Comparison of ENCODE assay signal across 1 cellular context in the genomic region with DNA sequence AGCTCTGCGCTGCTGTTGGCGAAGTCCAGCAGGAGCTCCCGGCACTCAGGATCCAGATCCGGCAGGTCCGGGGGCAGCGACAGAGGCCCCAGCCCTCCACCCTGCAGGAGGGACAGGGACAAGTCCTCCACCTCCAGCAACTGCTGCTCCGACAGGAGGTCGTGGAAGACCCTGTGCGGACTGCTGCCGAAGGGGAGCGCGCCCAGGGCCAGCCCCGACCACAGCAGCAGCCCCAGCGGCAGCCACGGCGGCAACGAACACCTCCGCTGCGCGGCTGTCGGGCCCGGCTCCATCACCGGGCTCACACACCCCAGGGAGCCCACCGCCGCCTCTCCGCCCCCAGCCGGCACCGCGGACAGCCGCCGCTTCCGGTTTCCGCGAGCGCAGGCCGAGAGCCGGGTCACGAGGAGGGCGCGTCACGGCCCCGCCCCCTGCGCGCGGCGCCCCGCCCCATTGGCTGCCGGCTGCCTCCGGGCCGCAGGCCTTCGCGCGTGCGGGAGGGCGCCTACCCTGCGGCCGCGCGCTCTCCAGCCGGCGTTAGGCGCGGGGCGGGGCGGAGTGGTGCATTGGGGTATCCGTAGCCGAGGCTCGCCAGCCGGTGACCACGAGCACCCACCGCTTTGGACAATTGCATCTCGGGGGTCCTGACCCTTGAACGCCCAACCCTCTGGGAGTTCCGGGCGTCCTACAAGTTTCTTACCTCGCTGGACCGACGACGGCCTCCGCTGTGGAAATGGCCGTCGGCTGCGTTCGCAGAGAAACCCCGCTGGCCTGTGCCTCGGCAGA.
TF ChIP-seq lines count a peak whose summit lies in the region.

A gene with protein sequence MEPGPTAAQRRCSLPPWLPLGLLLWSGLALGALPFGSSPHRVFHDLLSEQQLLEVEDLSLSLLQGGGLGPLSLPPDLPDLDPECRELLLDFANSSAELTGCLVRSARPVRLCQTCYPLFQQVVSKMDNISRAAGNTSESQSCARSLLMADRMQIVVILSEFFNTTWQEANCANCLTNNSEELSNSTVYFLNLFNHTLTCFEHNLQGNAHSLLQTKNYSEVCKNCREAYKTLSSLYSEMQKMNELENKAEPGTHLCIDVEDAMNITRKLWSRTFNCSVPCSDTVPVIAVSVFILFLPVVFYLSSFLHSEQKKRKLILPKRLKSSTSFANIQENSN (minus strand): TSS at position 383 of the 786 bp plus-strand sequence. CDS start 90 bp downstream, at position 293.

TF ChIP-seq in HepG2, 621 proteins besides CTCF, POLR2A, EP300 and RAD21 (continued from another document and continues in another):
- TF ChIP-seq TSC22D2 (CRISPR knock-in tag; IDR thresholded peaks at IDR 0.05; ENCODE audit: borderline replicate concordance) (no peak), ZNF564 (CRISPR knock-in tag; IDR thresholded peaks at IDR 0.05) (no peak; the same call in 1 of the 2 replicates), PAF1 (CRISPR knock-in tag; IDR thresholded peaks at IDR 0.05) (no peak), ZFY (CRISPR knock-in tag; IDR thresholded peaks at IDR 0.05) (peak; percentile 96), SP5 (CRISPR knock-in tag; IDR thresholded peaks at IDR 0.05; ENCODE audit: borderline replicate concordance, low read depth) (no peak), ZNF572 (CRISPR knock-in tag; IDR thresholded peaks at IDR 0.05) (no peak), TBP (CRISPR knock-in tag; IDR thresholded peaks at IDR 0.05) (no peak), ZNF614 (CRISPR knock-in tag; IDR thresholded peaks at IDR 0.05; ENCODE audit: borderline replicate concordance) (0 out of 2 replicates have a peak, but pooled peaks have one; percentile 15), SALL1 (CRISPR knock-in tag; IDR thresholded peaks at IDR 0.05) (peak; percentile 88), ARHGAP35 (CRISPR knock-in tag; IDR thresholded peaks at IDR 0.05; ENCODE audit: borderline replicate concordance) (0 out of 2 replicates have a peak, but pooled peaks have one; percentile 0), SRY (CRISPR knock-in tag; IDR thresholded peaks at IDR 0.05) (peak; percentile 83; the same call in 1 of the 2 replicates), MYC (CRISPR knock-in tag; IDR thresholded peaks at IDR 0.05; ENCODE audit: borderline replicate concordance) (peak; percentile 73), ZFP1 (CRISPR knock-in tag; IDR thresholded peaks at IDR 0.05) (no peak), MEF2D (CRISPR knock-in tag; IDR thresholded peaks at IDR 0.05) (no peak), ZNF383 (CRISPR knock-in tag; IDR thresholded peaks at IDR 0.05; ENCODE audit: borderline replicate concordance) (0 out of 2 replicates have a peak, but pooled peaks have one; percentile 79), KDM5A (IDR thresholded peaks at IDR 0.05; ENCODE audit: borderline replicate concordance, low read length) (no peak), ZNF672 (CRISPR knock-in tag; IDR thresholded peaks at IDR 0.05) (0 out of 2 replicates have a peak, but pooled peaks have one; percentile 18), ZC3H13 (CRISPR knock-in tag; IDR thresholded peaks at IDR 0.05) (peak; percentile 56; the same call in 1 of the 2 replicates), EEA1 (CRISPR knock-in tag; IDR thresholded peaks at IDR 0.05; ENCODE audit: borderline replicate concordance) (no peak), MAZ (IDR thresholded peaks at IDR 0.05; ENCODE audit: borderline replicate concordance, low read depth, low read length) (no peak; the same call in 1 of the 2 replicates), MAZ (CRISPR knock-in tag; IDR thresholded peaks at IDR 0.05; ENCODE audit: low read depth) (peak; percentile 68; the same call in 1 of the 2 replicates), ZNF772 (CRISPR knock-in tag; IDR thresholded peaks at IDR 0.05) (no peak; the same call in 1 of the 2 replicates), FOXA1 (IDR thresholded peaks at IDR 0.05) (no peak), FOXA1 (CRISPR knock-in tag; IDR thresholded peaks at IDR 0.05) (no peak), ZNF605 (CRISPR knock-in tag; IDR thresholded peaks at IDR 0.05) (0 out of 2 replicates have a peak, but pooled peaks have one; percentile 16), ZMYM4 (CRISPR knock-in tag; IDR thresholded peaks at IDR 0.05) (peak; percentile 70), ZNF543 (CRISPR knock-in tag; IDR thresholded peaks at IDR 0.05) (no peak), ZNF550 (CRISPR knock-in tag; IDR thresholded peaks at IDR 0.05; ENCODE audit: borderline replicate concordance) (no peak), ZNF326 (CRISPR knock-in tag; IDR thresholded peaks at IDR 0.05; ENCODE audit: borderline replicate concordance) (no peak), ZNF446 (CRISPR knock-in tag; IDR thresholded peaks at IDR 0.05) (peak; percentile 94), ZNF343 (CRISPR knock-in tag; IDR thresholded peaks at IDR 0.05) (no peak), MAFF (IDR thresholded peaks at IDR 0.05; ENCODE audit: low read depth, low read length) (no peak), ZNF350 (CRISPR knock-in tag; IDR thresholded peaks at IDR 0.05; ENCODE audit: borderline replicate concordance, low read depth) (no peak), SIN3A (IDR thresholded peaks at IDR 0.05; ENCODE audit: borderline replicate concordance, low read depth, low read length) (peak; percentile 86; the same call in 1 of the 2 replicates), ZNF83 (CRISPR knock-in tag; IDR thresholded peaks at IDR 0.05; ENCODE audit: borderline replicate concordance) (peak; percentile 68; the same call in 1 of the 2 replicates), GABPB1 (CRISPR knock-in tag; IDR thresholded peaks at IDR 0.05) (peak; percentile 89), HMG20A (CRISPR knock-in tag; IDR thresholded peaks at IDR 0.05; ENCODE audit: borderline replicate concordance) (no peak), LCORL (IDR thresholded peaks at IDR 0.05) (no peak), LCORL (CRISPR knock-in tag; IDR thresholded peaks at IDR 0.05) (no peak), ZNF766 (CRISPR knock-in tag; IDR thresholded peaks at IDR 0.05; ENCODE audit: borderline replicate concordance) (peak; percentile 97)
- TF ChIP-seq, protein P1, sequence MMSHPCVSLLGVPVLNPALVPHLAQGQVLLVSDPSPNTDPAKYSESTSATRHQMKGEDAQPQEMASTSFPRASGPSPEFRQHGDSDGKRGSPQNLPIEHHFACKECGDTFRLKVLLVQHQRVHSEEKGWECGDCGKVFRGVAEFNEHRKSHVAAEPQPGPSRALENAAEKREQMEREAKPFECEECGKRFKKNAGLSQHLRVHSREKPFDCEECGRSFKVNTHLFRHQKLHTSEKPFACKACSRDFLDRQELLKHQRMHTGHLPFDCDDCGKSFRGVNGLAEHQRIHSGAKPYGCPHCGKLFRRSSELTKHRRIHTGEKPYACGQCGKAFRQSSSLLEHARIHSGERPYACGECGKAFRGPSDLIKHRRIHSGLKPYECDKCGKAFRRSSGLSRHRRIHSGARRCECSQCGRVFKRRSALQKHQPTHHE (CRISPR knock-in tag; IDR thresholded peaks at IDR 0.05; ENCODE audit: borderline replicate concordance): peak; percentile 24; the same call in 1 of the 2 replicates
- TF ChIP-seq, protein P2, sequence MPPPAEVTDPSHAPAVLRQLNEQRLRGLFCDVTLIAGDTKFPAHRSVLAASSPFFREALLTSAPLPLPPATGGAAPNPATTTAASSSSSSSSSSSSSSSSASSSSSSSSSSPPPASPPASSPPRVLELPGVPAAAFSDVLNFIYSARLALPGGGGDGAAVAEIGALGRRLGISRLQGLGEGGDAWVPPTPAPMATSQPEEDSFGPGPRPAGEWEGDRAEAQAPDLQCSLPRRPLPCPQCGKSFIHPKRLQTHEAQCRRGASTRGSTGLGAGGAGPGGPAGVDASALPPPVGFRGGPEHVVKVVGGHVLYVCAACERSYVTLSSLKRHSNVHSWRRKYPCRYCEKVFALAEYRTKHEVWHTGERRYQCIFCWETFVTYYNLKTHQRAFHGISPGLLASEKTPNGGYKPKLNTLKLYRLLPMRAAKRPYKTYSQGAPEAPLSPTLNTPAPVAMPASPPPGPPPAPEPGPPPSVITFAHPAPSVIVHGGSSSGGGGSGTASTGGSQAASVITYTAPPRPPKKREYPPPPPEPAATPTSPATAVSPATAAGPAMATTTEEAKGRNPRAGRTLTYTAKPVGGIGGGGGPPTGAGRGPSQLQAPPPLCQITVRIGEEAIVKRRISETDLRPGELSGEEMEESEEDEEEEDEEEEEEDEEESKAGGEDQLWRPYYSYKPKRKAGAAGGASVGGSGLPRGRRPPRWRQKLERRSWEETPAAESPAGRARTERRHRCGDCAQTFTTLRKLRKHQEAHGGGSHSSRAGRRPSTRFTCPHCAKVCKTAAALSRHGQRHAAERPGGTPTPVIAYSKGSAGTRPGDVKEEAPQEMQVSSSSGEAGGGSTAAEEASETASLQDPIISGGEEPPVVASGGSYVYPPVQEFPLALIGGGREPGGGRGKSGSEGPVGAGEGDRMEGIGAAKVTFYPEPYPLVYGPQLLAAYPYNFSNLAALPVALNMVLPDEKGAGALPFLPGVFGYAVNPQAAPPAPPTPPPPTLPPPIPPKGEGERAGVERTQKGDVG (CRISPR knock-in tag; IDR thresholded peaks at IDR 0.05; ENCODE audit: borderline replicate concordance): no peak
- TF ChIP-seq, protein P3, sequence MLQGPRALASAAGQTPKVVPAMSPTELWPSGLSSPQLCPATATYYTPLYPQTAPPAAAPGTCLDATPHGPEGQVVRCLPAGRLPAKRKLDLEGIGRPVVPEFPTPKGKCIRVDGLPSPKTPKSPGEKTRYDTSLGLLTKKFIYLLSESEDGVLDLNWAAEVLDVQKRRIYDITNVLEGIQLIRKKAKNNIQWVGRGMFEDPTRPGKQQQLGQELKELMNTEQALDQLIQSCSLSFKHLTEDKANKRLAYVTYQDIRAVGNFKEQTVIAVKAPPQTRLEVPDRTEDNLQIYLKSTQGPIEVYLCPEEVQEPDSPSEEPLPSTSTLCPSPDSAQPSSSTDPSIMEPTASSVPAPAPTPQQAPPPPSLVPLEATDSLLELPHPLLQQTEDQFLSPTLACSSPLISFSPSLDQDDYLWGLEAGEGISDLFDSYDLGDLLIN (CRISPR knock-in tag; IDR thresholded peaks at IDR 0.05; ENCODE audit: borderline replicate concordance): peak; percentile 75; the same call in 1 of the 2 replicates
- TF ChIP-seq, protein P4, sequence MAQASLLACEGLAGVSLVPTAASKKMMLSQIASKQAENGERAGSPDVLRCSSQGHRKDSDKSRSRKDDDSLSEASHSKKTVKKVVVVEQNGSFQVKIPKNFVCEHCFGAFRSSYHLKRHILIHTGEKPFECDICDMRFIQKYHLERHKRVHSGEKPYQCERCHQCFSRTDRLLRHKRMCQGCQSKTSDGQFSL (CRISPR knock-in tag; IDR thresholded peaks at IDR 0.05): no peak
- TF ChIP-seq, protein P5, sequence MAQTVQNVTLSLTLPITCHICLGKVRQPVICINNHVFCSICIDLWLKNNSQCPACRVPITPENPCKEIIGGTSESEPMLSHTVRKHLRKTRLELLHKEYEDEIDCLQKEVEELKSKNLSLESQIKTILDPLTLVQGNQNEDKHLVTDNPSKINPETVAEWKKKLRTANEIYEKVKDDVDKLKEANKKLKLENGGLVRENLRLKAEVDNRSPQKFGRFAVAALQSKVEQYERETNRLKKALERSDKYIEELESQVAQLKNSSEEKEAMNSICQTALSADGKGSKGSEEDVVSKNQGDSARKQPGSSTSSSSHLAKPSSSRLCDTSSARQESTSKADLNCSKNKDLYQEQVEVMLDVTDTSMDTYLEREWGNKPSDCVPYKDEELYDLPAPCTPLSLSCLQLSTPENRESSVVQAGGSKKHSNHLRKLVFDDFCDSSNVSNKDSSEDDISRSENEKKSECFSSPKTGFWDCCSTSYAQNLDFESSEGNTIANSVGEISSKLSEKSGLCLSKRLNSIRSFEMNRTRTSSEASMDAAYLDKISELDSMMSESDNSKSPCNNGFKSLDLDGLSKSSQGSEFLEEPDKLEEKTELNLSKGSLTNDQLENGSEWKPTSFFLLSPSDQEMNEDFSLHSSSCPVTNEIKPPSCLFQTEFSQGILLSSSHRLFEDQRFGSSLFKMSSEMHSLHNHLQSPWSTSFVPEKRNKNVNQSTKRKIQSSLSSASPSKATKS (CRISPR knock-in tag; IDR thresholded peaks at IDR 0.05): peak; percentile 33; the same call in 1 of the 2 replicates
- TF ChIP-seq, protein P6, sequence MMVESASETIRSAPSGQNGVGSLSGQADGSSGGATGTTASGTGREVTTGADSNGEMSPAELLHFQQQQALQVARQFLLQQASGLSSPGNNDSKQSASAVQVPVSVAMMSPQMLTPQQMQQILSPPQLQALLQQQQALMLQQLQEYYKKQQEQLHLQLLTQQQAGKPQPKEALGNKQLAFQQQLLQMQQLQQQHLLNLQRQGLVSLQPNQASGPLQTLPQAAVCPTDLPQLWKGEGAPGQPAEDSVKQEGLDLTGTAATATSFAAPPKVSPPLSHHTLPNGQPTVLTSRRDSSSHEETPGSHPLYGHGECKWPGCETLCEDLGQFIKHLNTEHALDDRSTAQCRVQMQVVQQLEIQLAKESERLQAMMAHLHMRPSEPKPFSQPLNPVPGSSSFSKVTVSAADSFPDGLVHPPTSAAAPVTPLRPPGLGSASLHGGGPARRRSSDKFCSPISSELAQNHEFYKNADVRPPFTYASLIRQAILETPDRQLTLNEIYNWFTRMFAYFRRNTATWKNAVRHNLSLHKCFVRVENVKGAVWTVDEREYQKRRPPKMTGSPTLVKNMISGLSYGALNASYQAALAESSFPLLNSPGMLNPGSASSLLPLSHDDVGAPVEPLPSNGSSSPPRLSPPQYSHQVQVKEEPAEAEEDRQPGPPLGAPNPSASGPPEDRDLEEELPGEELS (CRISPR knock-in tag; IDR thresholded peaks at IDR 0.05): no peak; the same call in 1 of the 2 replicates
- TF ChIP-seq, protein P7, sequence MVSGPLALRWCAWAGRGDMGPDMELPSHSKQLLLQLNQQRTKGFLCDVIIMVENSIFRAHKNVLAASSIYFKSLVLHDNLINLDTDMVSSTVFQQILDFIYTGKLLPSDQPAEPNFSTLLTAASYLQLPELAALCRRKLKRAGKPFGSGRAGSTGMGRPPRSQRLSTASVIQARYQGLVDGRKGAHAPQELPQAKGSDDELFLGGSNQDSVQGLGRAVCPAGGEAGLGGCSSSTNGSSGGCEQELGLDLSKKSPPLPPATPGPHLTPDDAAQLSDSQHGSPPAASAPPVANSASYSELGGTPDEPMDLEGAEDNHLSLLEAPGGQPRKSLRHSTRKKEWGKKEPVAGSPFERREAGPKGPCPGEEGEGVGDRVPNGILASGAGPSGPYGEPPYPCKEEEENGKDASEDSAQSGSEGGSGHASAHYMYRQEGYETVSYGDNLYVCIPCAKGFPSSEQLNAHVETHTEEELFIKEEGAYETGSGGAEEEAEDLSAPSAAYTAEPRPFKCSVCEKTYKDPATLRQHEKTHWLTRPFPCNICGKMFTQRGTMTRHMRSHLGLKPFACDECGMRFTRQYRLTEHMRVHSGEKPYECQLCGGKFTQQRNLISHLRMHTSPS (CRISPR knock-in tag; IDR thresholded peaks at IDR 0.05; ENCODE audit: low read depth): no peak
- TF ChIP-seq, protein P8, sequence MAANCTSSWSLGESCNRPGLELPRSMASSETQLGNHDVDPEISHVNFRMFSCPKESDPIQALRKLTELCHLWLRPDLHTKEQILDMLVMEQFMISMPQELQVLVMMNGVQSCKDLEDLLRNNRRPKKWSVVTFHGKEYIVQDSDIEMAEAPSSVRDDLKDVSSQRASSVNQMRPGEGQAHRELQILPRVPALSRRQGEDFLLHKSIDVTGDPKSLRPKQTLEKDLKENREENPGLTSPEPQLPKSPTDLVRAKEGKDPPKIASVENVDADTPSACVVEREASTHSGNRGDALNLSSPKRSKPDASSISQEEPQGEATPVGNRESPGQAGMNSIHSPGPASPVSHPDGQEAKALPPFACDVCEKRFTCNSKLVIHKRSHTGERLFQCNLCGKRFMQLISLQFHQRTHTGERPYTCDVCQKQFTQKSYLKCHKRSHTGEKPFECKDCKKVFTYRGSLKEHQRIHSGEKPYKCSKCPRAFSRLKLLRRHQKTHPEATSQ (CRISPR knock-in tag; IDR thresholded peaks at IDR 0.05; ENCODE audit: borderline replicate concordance): peak; percentile 80; the same call in 1 of the 2 replicates
